9 cellular contexts compared by ENCODE assay signal in the genomic region with DNA sequence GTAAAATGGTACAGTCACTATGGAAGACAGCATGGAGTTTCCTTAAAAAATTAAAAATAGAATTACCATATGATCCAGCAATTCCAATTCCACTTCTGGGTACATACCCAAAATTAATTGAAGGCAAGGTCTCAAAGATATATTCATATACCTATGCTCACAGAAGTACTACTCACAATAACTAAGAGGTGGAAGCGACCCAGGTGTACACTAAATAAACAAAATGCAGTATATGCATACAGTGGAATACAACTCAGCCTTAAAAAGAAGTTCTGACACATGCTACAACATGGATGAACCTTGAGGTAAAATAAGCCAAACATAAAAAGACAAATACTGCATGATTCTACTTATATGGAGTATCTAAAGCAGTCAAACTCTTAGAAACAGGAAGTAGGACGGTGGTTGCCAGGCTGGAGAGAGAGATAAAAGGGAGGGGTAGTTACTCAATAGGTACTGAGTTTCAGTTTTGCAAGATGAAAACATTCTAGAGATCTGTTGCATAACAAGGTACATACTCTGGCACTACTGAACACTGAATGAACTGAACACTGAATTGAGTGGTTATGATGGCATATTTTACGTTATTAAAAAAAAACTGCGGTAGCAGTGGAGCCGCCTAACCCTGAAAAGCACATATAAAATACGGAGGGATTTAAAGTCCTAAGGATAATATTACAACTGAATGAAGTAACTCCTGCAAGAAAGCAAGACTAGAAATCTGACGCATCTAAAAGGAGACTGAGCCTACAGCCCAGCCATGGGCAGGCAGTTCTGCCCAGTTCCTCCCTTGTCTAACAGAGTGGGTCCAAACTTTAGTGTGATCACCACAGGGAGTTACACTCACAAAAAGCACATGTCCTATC. TPM values are rescaled to one million over a fixed set of nuclear protein-coding genes. Genes with fewer than 3 reads are reported as not detected.
A peak's percentile ranks its signal among the peaks of the same experiment; 100 is the strongest.
DNase-seq lines count a peak whose midpoint lies in the region; ATAC-seq and TF ChIP-seq lines count a peak whose summit lies in the region.
"Had no signal": no experiment of that assay in that cellular context is flagged by ENCODE, and none has a peak within 500 bp of the region (broad histone marks: within the 10 kb centered on the region; RNA-seq: fewer than 3 reads in every experiment).

No MANE protein-coding gene starts in this region.

- peak; percentile 67 for DNase-seq in GM13976 (ENCODE audit: low spot score)
- peak; percentile 44 for DNase-seq in HCEC 1CT
- peak; percentile 98 for DNase-seq in MV-4-11 (lab: John Stamatoyannopoulos, UW)
- peak; percentile 79 for DNase-seq in activated effector memory CD4-positive, alpha-beta T cell treated with anti-CD3 and anti-CD28 coated beads, Interleukin-2, amount 50 U/mL, for 16 hours
- no peak for DNase-seq in heart right ventricle
- peak; percentile 19 to 46 for DNase-seq in stimulated activated CD4-positive, alpha-beta T cell treated with anti-CD3 and anti-CD28 coated beads, Interleukin-4, amount 100 ng/mL, for 4 hours
- DNase-seq in NCI-H1105 (lab: John Stamatoyannopoulos, UW) = no peak
- DNase-seq in middle frontal gyrus (ENCODE audit: extremely low spot score, low spot score) = no peak

- H3K4me3 ChIP-seq in heart right ventricle = peak overlapping the region in 1 of 10 donors; percentile 13
- H3K4me3 ChIP-seq: SJSA1 had no signal

- in situ Hi-C loops in GM13976 (cut with MboI; ENCODE audit: low sequenced_read_pairs, unreplicated experiment) = loop anchor here (10.0 kb wide), 1 partner anchor 55 kb away; no protein-coding TSS in a partner anchor

- H3K27me3 ChIP-seq in heart right ventricle = no peaks in the 10 kb centered on the region
- H3K27me3 ChIP-seq: SJSA1 had no signal

- peaks cover 13 to 69% (median 53%) of the 10 kb centered on the region in 9 donors for H3K4me1 ChIP-seq in heart right ventricle
- H3K4me1 ChIP-seq: SJSA1 had no signal

- ATAC-seq in heart right ventricle = peak in 6 of 8 donors; percentile 44 to 83 (median 60)

- H3K9me3 ChIP-seq in heart right ventricle = no peaks in the 10 kb centered on the region
- H3K9me3 ChIP-seq: SJSA1 had no signal

- peaks cover 0 to 3% (median 0%) of the 10 kb centered on the region in 9 donors for H3K36me3 ChIP-seq in heart right ventricle
- H3K36me3 ChIP-seq: SJSA1 had no signal

- 67 to 73% methylated on average over 7 of the region's 7 CpGs for WGBS in heart right ventricle, 2 donors

- TF ChIP-seq CTCF in GM13976 (IDR thresholded peaks at IDR 0.05; ENCODE audit: borderline replicate concordance, control extremely low read depth, extremely low read depth, insufficient read depth, missing control alignments) (no peak), heart right ventricle (IDR thresholded peaks at IDR 0.05) (no peak)

- intact Hi-C loops in heart right ventricle (cut with DNase I) = loop anchor here in 1 of 10 donors (5.0 kb wide), 1 partner anchor 53 kb away; no protein-coding TSS in a partner anchor

- H3K27ac ChIP-seq in heart right ventricle = peak overlapping the region in 2 of 10 donors; percentile 19 to 78
- H3K27ac ChIP-seq: SJSA1 had no signal

RNA-seq across cellular contexts. Expression of a gene that starts 12.8 kb away (rescaled TPM):
- 10 to 100 TPM; 27.0 to 58.0 (median 42.2) TPM for total RNA-seq in heart right ventricle
- 10 to 100 TPM; 17.0 to 28.5 TPM for polyA plus RNA-seq in heart right ventricle

RNA-seq across cellular contexts. Expression of a gene that starts 21.7 kb away (rescaled TPM):
- total RNA-seq in heart right ventricle = under 1 TPM in 1 of 10 donors, not detected in 9; 0.19 TPM
- under 1 TPM; 0.14 to 0.37 TPM for polyA plus RNA-seq in heart right ventricle
- total RNA-seq: SJSA1 had no signal

RNA-seq across cellular contexts. Expression of a gene that starts 35.0 kb away (rescaled TPM):
- total RNA-seq in heart right ventricle = 10 to 100 TPM in 3 of 10 donors, 1 to 10 TPM in 7; 7.5 to 11.5 (median 9.2) TPM
- 10 to 100 TPM; 12.4 to 14.3 TPM for polyA plus RNA-seq in heart right ventricle

RNA-seq across cellular contexts. Expression of a gene that starts 40.7 kb away (rescaled TPM):
- not detected for total RNA-seq in heart right ventricle
- polyA plus RNA-seq in heart right ventricle = not detected
- total RNA-seq: SJSA1 had no signal

Comparison
In these comparisons a context has a peak if more than half of its experiments do, and no peak if none do; other contexts are left out.
1. DNase-seq: peak in GM13976 (single experiment), HCEC 1CT (single experiment), MV-4-11 (single experiment), activated effector memory CD4-positive, alpha-beta T cell treated with anti-CD3 and anti-CD28 coated beads, Interleukin-2, amount 50 U/mL, for 16 hours (single experiment) and stimulated activated CD4-positive, alpha-beta T cell treated with anti-CD3 and anti-CD28 coated beads, Interleukin-4, amount 100 ng/mL, for 4 hours (2 of 2); none in heart right ventricle (0 of 2), NCI-H1105 (single experiment) and middle frontal gyrus (single experiment).